ENCODE assay signal across 1 cellular context in genomic region chr15:89139613-89140499, GRCh38.
A peak's percentile ranks its signal among the peaks of the same experiment; 100 is the strongest.
TF ChIP-seq lines count a peak whose summit lies in the region.

No MANE protein-coding gene starts in this region.

TF ChIP-seq in HepG2, 621 proteins besides CTCF, POLR2A, EP300 and RAD21 (continued from another document):
- TF ChIP-seq HNF1B (CRISPR knock-in tag; IDR thresholded peaks at IDR 0.05) (0 out of 2 replicates have a peak, but pooled peaks have one; percentile 36), THAP11 (CRISPR knock-in tag; IDR thresholded peaks at IDR 0.05) (0 out of 2 replicates have a peak, but pooled peaks have one; percentile 26), ZBTB26 (CRISPR knock-in tag; IDR thresholded peaks at IDR 0.05; ENCODE audit: borderline replicate concordance) (peak; percentile 42; the same call in 1 of the 2 replicates), CHD2 (IDR thresholded peaks at IDR 0.05; ENCODE audit: low read depth, low read length) (no peak), ZEB1 (IDR thresholded peaks at IDR 0.05; ENCODE audit: insufficient replicate concordance, low read depth) (peak; percentile 51), ZNF605 (CRISPR knock-in tag; IDR thresholded peaks at IDR 0.05) (peak; percentile 28; the same call in 1 of the 2 replicates), NFAT5 (CRISPR knock-in tag; IDR thresholded peaks at IDR 0.05) (no peak), FOXP1 (IDR thresholded peaks at IDR 0.05) (no peak), FOXP1 (CRISPR knock-in tag; IDR thresholded peaks at IDR 0.05) (peak; percentile 73), RFX5 (IDR thresholded peaks at IDR 0.05; ENCODE audit: low read depth, low read length) (no peak), RXRB (CRISPR knock-in tag; IDR thresholded peaks at IDR 0.05; ENCODE audit: borderline replicate concordance) (peak; percentile 40; the same call in 1 of the 2 replicates), KMT2B (CRISPR knock-in tag; IDR thresholded peaks at IDR 0.05) (peak; percentile 21; the same call in 1 of the 2 replicates), CSRNP1 (CRISPR knock-in tag; IDR thresholded peaks at IDR 0.05) (no peak), PCBP1 (IDR thresholded peaks at IDR 0.05; ENCODE audit: borderline replicate concordance, low read depth, low read length) (no peak), TOE1 (CRISPR knock-in tag; IDR thresholded peaks at IDR 0.05) (peak; percentile 33; the same call in 1 of the 2 replicates), DNMT3B (CRISPR knock-in tag; conservative IDR thresholded peaks at IDR 0.05) (no peak), ZNF614 (CRISPR knock-in tag; IDR thresholded peaks at IDR 0.05; ENCODE audit: borderline replicate concordance) (peak; percentile 13; the same call in 1 of the 2 replicates)
TF ChIP-seq in HepG2: peak in this region for 102.
